ENCODE assay signal across 8 cellular contexts in genomic region chr3:52444860-52445793, GRCh38. TPM values are rescaled to one million over a fixed set of nuclear protein-coding genes. Genes with fewer than 3 reads are reported as not detected.
A peak's percentile ranks its signal among the peaks of the same experiment; 100 is the strongest.
DNase-seq lines count a peak whose midpoint lies in the region; ATAC-seq, FAIRE-seq and TF ChIP-seq lines count a peak whose summit lies in the region.

SEMA3G (minus strand) TSS chr3:52445103; CDS start chr3:52445027, 76 bp downstream.

- H3K9me3 ChIP-seq in lung (ENCODE audit: control insufficient read depth in 2 of 2, insufficient read depth in 1 of 2, low read length in 1 of 2), result no peaks in the 10 kb centered on the region

- peaks cover 0 to 9% of the 10 kb centered on the region in 2 donors for H3K4me1 ChIP-seq in lung (ENCODE audit: control insufficient read depth in 2 of 2, insufficient read depth in 2 of 2, low read length in 2 of 2)

- no peak for FAIRE-seq in D721Med (lab: Jason Lieb, UNC)

- DNase-seq in NCI-H345 (lab: John Stamatoyannopoulos, UW), result peak; percentile 19
- peak; percentile 89 for DNase-seq in activated CD4-positive, alpha-beta T cell treated with anti-CD3 and anti-CD28 coated beads for 36 hours
- DNase-seq in coronary artery (ENCODE audit: low spot score), result no peak
- peak; percentile 85 for DNase-seq in lung (ENCODE audit: low spot score)
- peak; percentile 36 to 44 for DNase-seq in stimulated activated CD8-positive, alpha-beta memory T cell treated with anti-CD3 and anti-CD28 coated beads, Interleukin-4, amount 100 ng/mL, for 1 hour (ENCODE audit: low read depth in 2 of 2, low spot score in 1 of 2)
- no peak for DNase-seq in D721Med (ENCODE audit: insufficient read length, low spot score)

- no peaks in the 10 kb centered on the region for H3K4me1 Mint-ChIP-seq in activated CD4-positive, alpha-beta T cell treated with anti-CD3 and anti-CD28 coated beads for 36 hours

- no peak within 1 kb of the TSS for H3K4me3 Mint-ChIP-seq in activated CD4-positive, alpha-beta T cell treated with anti-CD3 and anti-CD28 coated beads for 36 hours

- no peaks in the 10 kb centered on the region for H3K27me3 ChIP-seq in lung (ENCODE audit: control insufficient read depth, insufficient read depth)

- H3K36me3 Mint-ChIP-seq in activated CD4-positive, alpha-beta T cell treated with anti-CD3 and anti-CD28 coated beads for 36 hours (ENCODE audit: low read depth), result no peaks in the 10 kb centered on the region

- TF ChIP-seq CTCF in GM12874 (IDR thresholded peaks at IDR 0.05; ENCODE audit: insufficient read depth, low read depth, low read length) (peak; percentile 73), coronary artery (IDR thresholded peaks at IDR 0.05) (peak; percentile 46), lung (IDR thresholded peaks at IDR 0.05; ENCODE audit: control extremely low read depth, extremely low read depth) (peak; percentile 53), D721Med (IDR thresholded peaks at IDR 0.05; ENCODE audit: insufficient read depth, missing control alignments) (no peak)

- no peaks in the 10 kb centered on the region for H3K36me3 ChIP-seq in lung (ENCODE audit: control insufficient read depth in 2 of 2, insufficient read depth in 2 of 2, low read length in 2 of 2)

- POLR2A ChIA-PET in activated CD4-positive, alpha-beta T cell treated with anti-CD3 and anti-CD28 coated beads for 36 hours (lab: Charles Lee), result no interaction called here

- WGBS in lung, 2 donors, result 25 to 27% methylated on average over 19 of the region's 19 CpGs

- no peaks in the 10 kb centered on the region for H3K27me3 Mint-ChIP-seq in activated CD4-positive, alpha-beta T cell treated with anti-CD3 and anti-CD28 coated beads for 36 hours

- ATAC-seq in HG02623 (IDR thresholded peaks at IDR 0.05; ENCODE audit: unreplicated experiment) (peak; percentile 88), lung (ENCODE audit: insufficient read depth, low FRiP score) (peak; percentile 86)
- peak; percentile 96 for ATAC-seq in activated CD4-positive, alpha-beta T cell treated with anti-CD3 and anti-CD28 coated beads for 36 hours

- intact Hi-C loops in activated CD4-positive, alpha-beta T cell treated with anti-CD3 and anti-CD28 coated beads for 36 hours (cut with DNase I, micrococcal nuclease), result loop anchor here (5.0 to 10.0 kb wide), 2 partner anchors 220 to 223 kb away; partner anchors contain the start of gene TLR9 (in 1 of the 2)

- H3K9me3 Mint-ChIP-seq in activated CD4-positive, alpha-beta T cell treated with anti-CD3 and anti-CD28 coated beads for 36 hours (ENCODE audit: low read depth), result no peaks in the 10 kb centered on the region

- H3K27ac Mint-ChIP-seq in activated CD4-positive, alpha-beta T cell treated with anti-CD3 and anti-CD28 coated beads for 36 hours, result no peak within 1 kb of the TSS

- CTCF ChIA-PET in activated CD4-positive, alpha-beta T cell treated with anti-CD3 and anti-CD28 coated beads for 36 hours (lab: Charles Lee), result interaction anchor here (0.6 to 6.9 kb wide), 8 partner anchors 9 to 981 kb away, joined by 3 to 97 read pairs (median 5); partner anchors contain the start of genes TLR9, TNNC1 and UQCC5

- no peak within 1 kb of the TSS for H3K27ac ChIP-seq in coronary artery
- peak within 1 kb of the TSS in 1 of 2 donors; percentile 27 for H3K27ac ChIP-seq in lung (ENCODE audit: low read depth in 1 of 2, low read length in 1 of 2)

- H3K4me3 ChIP-seq in coronary artery, result peak within 1 kb of the TSS; percentile 47
- H3K4me3 ChIP-seq in lung, result peak within 1 kb of the TSS; percentile 29

RNA-seq across cellular contexts. Expression of gene SEMA3G, which starts in this region (rescaled TPM):
- total RNA-seq in activated CD4-positive, alpha-beta T cell treated with anti-CD3 and anti-CD28 coated beads for 36 hours, result not detected
- total RNA-seq in lung, result 10 to 100 TPM; 10.6 to 30.8 TPM
- 10 to 100 TPM in 1 of 2 donors, 1 to 10 TPM in 1; 5.1 to 19.1 TPM for polyA plus RNA-seq in lung

Comparison
In these comparisons a context has a peak if more than half of its experiments do, and no peak if none do; other contexts are left out.
1. RNA of gene SEMA3G (total RNA-seq): 10.6 to 30.8 TPM in lung; not detected in activated CD4-positive, alpha-beta T cell treated with anti-CD3 and anti-CD28 coated beads for 36 hours; every median in the first group is over 10 times any median in the second.
2. Peak in DNase-seq and ATAC-seq in activated CD4-positive, alpha-beta T cell treated with anti-CD3 and anti-CD28 coated beads for 36 hours; RNA of the gene not detected or under 1 TPM.
3. DNase-seq: peak in NCI-H345 (single experiment), lung (single experiment) and stimulated activated CD8-positive, alpha-beta memory T cell treated with anti-CD3 and anti-CD28 coated beads, Interleukin-4, amount 100 ng/mL, for 1 hour (2 of 2); none in coronary artery (single experiment) and D721Med (single experiment).
4. Peak in every context shown above with its lines, with median percentiles within 50 percentile points of each other: ATAC-seq.